In genomic region chr9:107246259-107247254, GRCh38 we compare ENCODE assay signal across 13 cellular contexts. TPM values are rescaled to one million over a fixed set of nuclear protein-coding genes. Genes with fewer than 3 reads are reported as not detected.
DNase-seq lines count a peak whose midpoint lies in the region; ATAC-seq and TF ChIP-seq lines count a peak whose summit lies in the region.
"Had no signal": no experiment of that assay in that cellular context is flagged by ENCODE, and none has a peak within 500 bp of the region (broad histone marks: within the 10 kb centered on the region; RNA-seq: fewer than 3 reads in every experiment).

No MANE protein-coding gene starts in this region.

- TF ChIP-seq CTCF in choroid plexus epithelial cell (conservative IDR thresholded peaks at IDR 0.05; ENCODE audit: low read depth, low read length), result peak; percentile 37
- peak; percentile 10 for TF ChIP-seq CTCF in osteoblast (IDR thresholded peaks at IDR 0.05; ENCODE audit: extremely low read depth, low read depth, low read length)

- H2AFZ ChIP-seq in osteoblast (ENCODE audit: low read length), result peak overlapping the region; percentile 79

- H3K4me3 ChIP-seq in choroid plexus epithelial cell (ENCODE audit: low read depth, low read length) (no peak overlapping the region), osteoblast (ENCODE audit: insufficient read depth, low read length) (no peak overlapping the region)
- H3K4me3 ChIP-seq: BLaER1 treated with 17β-estradiol and CSF1 and Interleukin-3, amounts not matched to agents 10 nM and 100 nM; HAP-1 had no signal

- no peak overlapping the region for H3K4me3 Mint-ChIP-seq in activated CD8-positive, alpha-beta memory T cell treated with anti-CD3 and anti-CD28 coated beads, Interleukin-2, amount 10 ng/mL, durations not matched to agents 7 days and 5 days

- no peaks in the 10 kb centered on the region for H4K20me1 ChIP-seq in osteoblast (ENCODE audit: insufficient read depth, low read length)
- H4K20me1 ChIP-seq: BLaER1 treated with 17β-estradiol and CSF1 and Interleukin-3, amounts not matched to agents 10 nM and 100 nM had no signal

- H3K9me3 Mint-ChIP-seq in activated CD8-positive, alpha-beta memory T cell treated with anti-CD3 and anti-CD28 coated beads, Interleukin-2, amount 10 ng/mL, durations not matched to agents 7 days and 5 days (ENCODE audit: low read depth), result no peaks in the 10 kb centered on the region

- peaks cover 28% of the 10 kb centered on the region for H3K4me1 Mint-ChIP-seq in activated CD8-positive, alpha-beta memory T cell treated with anti-CD3 and anti-CD28 coated beads, Interleukin-2, amount 10 ng/mL, durations not matched to agents 7 days and 5 days

- peaks cover 17% of the 10 kb centered on the region for H3K4me1 ChIP-seq in osteoblast (ENCODE audit: insufficient read depth, low read length)

- H3K9me3 ChIP-seq in osteoblast (ENCODE audit: low read depth, low read length), result no peaks in the 10 kb centered on the region
- H3K9me3 ChIP-seq: BLaER1 treated with 17β-estradiol and CSF1 and Interleukin-3, amounts not matched to agents 10 nM and 100 nM; HAP-1 had no signal

- peaks cover 6% of the 10 kb centered on the region for H3K27me3 Mint-ChIP-seq in activated CD8-positive, alpha-beta memory T cell treated with anti-CD3 and anti-CD28 coated beads, Interleukin-2, amount 10 ng/mL, durations not matched to agents 7 days and 5 days

- peak; percentile 43 for DNase-seq in activated CD8-positive, alpha-beta memory T cell treated with anti-CD3 and anti-CD28 coated beads, Interleukin-2, amount 10 ng/mL, durations not matched to agents 7 days and 5 days
- no peak for DNase-seq in activated CD8-positive, alpha-beta memory T cell treated with anti-CD3 and anti-CD28 coated beads, Interleukin-2, amount 50 U/mL, for 4 hours
- DNase-seq in NCI-H82 (lab: John Stamatoyannopoulos, UW) (peak; percentile 78), choroid plexus epithelial cell (ENCODE audit: low read depth) (no peak), osteoblast (ENCODE audit: insufficient read length, low spot score, missing footprints) (no peak), NCI-H226 (no peak), NOMO-1 treated with dmso at 0.1 percent for 144 hours (lab: John Stamatoyannopoulos, UW; ENCODE audit: unreplicated experiment) (no peak)
- DNase-seq: effector CD8-positive, alpha-beta T cell; retina; T1000 had no signal

- CTCF ChIA-PET in activated CD8-positive, alpha-beta memory T cell treated with anti-CD3 and anti-CD28 coated beads, Interleukin-2, amount 10 ng/mL, durations not matched to agents 7 days and 5 days (lab: Charles Lee), result interaction anchor here (1.2 to 1.7 kb wide), 2 partner anchors 11 to 95 kb away, joined by 5 to 6 read pairs; no protein-coding TSS in a partner anchor

- H3K27ac Mint-ChIP-seq in activated CD8-positive, alpha-beta memory T cell treated with anti-CD3 and anti-CD28 coated beads, Interleukin-2, amount 10 ng/mL, durations not matched to agents 7 days and 5 days, result peak overlapping the region; percentile 46

- H3K36me3 ChIP-seq in osteoblast (ENCODE audit: insufficient read depth, low read length), result no peaks in the 10 kb centered on the region
- H3K36me3 ChIP-seq: BLaER1 treated with 17β-estradiol and CSF1 and Interleukin-3, amounts not matched to agents 10 nM and 100 nM; HAP-1 had no signal

- no peaks in the 10 kb centered on the region for H3K79me2 ChIP-seq in osteoblast (ENCODE audit: insufficient read depth, low read length)

- no peak overlapping the region for H3K4me2 ChIP-seq in osteoblast (ENCODE audit: insufficient read depth, low read length)

- no peak overlapping the region for H3K27ac ChIP-seq in osteoblast (ENCODE audit: low read depth, low read length)
- H3K27ac ChIP-seq: BLaER1 treated with 17β-estradiol and CSF1 and Interleukin-3, amounts not matched to agents 10 nM and 100 nM had no signal

- H3K36me3 Mint-ChIP-seq in activated CD8-positive, alpha-beta memory T cell treated with anti-CD3 and anti-CD28 coated beads, Interleukin-2, amount 10 ng/mL, durations not matched to agents 7 days and 5 days, result no peaks in the 10 kb centered on the region

- peak; percentile 56 for ATAC-seq in activated CD8-positive, alpha-beta memory T cell treated with anti-CD3 and anti-CD28 coated beads, Interleukin-2, amount 10 ng/mL, durations not matched to agents 7 days and 5 days
- ATAC-seq in GM18867 (IDR thresholded peaks at IDR 0.05; ENCODE audit: unreplicated experiment), result no peak

- no peaks in the 10 kb centered on the region for H3K27me3 ChIP-seq in osteoblast (ENCODE audit: insufficient read depth, low read length)
- H3K27me3 ChIP-seq: BLaER1 treated with 17β-estradiol and CSF1 and Interleukin-3, amounts not matched to agents 10 nM and 100 nM had no signal

RNA-seq across cellular contexts. Expression of gene RAD23B, which starts 36.5 kb away (rescaled TPM):
- total RNA-seq in activated CD8-positive, alpha-beta memory T cell treated with anti-CD3 and anti-CD28 coated beads, Interleukin-2, amount 10 ng/mL, durations not matched to agents 7 days and 5 days, result 100 to 1,000 TPM in 1 of 2 experiments, 10 to 100 TPM in 1; 98.7 to 109 TPM
- 148 and 157 TPM in 2 replicates for total RNA-seq in osteoblast

Comparison
In these comparisons a context has a peak if more than half of its experiments do, and no peak if none do; other contexts are left out.
1. DNase-seq: peak in activated CD8-positive, alpha-beta memory T cell treated with anti-CD3 and anti-CD28 coated beads, Interleukin-2, amount 10 ng/mL, durations not matched to agents 7 days and 5 days (single experiment) and NCI-H82 (single experiment); none in activated CD8-positive, alpha-beta memory T cell treated with anti-CD3 and anti-CD28 coated beads, Interleukin-2, amount 50 U/mL, for 4 hours (single experiment), choroid plexus epithelial cell (single experiment), osteoblast (single experiment), NCI-H226 (single experiment) and NOMO-1 treated with dmso at 0.1 percent for 144 hours (single experiment).